In the genomic region with DNA sequence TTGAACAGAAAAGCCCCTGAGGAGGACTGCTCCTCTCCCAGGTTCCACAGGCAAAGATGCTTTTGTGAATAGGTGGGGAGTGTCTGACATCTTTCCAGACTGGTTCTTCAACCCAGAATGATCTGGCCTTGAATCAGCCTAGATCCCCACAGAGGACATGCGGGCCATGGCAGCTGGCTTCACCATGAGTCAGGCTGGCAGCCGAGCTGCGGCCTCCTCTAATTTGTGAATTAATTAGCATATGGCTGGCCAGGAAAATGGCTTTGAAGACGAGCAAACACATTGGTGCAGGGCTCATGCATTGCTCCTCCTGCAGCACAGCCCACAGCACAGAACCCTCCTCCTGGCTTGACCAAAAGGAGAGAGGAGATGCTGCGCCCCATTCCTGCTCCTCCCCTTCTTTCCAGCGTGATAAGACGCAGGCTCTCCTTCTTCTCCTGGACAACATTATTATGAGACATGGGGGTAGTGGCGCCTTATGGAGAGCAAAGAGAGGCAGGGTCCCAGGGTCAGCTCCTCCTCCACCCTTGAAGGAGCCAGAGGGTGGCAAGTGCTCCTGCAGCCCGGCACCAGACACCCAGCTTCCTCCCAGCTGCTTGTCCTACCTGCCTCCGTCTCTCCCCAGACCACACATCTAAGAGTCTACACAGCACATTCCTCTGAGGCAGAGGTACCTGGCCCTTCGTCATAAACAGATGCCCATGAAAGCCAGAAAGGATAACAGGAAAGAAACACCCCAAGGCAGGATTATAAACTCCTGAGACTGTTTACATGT, we compare ENCODE assay signal across 1 cellular context.
TF ChIP-seq lines count a peak whose summit lies in the region.

No MANE protein-coding gene starts in this region.

TF ChIP-seq in WTC11, 78 proteins besides CTCF, POLR2A, EP300 and RAD21 (continued from another document):
- TF ChIP-seq, protein P1, sequence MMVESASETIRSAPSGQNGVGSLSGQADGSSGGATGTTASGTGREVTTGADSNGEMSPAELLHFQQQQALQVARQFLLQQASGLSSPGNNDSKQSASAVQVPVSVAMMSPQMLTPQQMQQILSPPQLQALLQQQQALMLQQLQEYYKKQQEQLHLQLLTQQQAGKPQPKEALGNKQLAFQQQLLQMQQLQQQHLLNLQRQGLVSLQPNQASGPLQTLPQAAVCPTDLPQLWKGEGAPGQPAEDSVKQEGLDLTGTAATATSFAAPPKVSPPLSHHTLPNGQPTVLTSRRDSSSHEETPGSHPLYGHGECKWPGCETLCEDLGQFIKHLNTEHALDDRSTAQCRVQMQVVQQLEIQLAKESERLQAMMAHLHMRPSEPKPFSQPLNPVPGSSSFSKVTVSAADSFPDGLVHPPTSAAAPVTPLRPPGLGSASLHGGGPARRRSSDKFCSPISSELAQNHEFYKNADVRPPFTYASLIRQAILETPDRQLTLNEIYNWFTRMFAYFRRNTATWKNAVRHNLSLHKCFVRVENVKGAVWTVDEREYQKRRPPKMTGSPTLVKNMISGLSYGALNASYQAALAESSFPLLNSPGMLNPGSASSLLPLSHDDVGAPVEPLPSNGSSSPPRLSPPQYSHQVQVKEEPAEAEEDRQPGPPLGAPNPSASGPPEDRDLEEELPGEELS (CRISPR knock-in tag; IDR thresholded peaks at IDR 0.05) = no peak
- TF ChIP-seq, protein P2, sequence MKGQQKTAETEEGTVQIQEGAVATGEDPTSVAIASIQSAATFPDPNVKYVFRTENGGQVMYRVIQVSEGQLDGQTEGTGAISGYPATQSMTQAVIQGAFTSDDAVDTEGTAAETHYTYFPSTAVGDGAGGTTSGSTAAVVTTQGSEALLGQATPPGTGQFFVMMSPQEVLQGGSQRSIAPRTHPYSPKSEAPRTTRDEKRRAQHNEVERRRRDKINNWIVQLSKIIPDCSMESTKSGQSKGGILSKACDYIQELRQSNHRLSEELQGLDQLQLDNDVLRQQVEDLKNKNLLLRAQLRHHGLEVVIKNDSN (CRISPR knock-in tag; IDR thresholded peaks at IDR 0.05) = no peak
- TF ChIP-seq NFE2L1 (CRISPR knock-in tag; IDR thresholded peaks at IDR 0.05) (no peak), ZNF317 (CRISPR knock-in tag; IDR thresholded peaks at IDR 0.05; ENCODE audit: borderline replicate concordance, low read depth) (no peak), FOXK1 (CRISPR knock-in tag; IDR thresholded peaks at IDR 0.05) (no peak), MYBL2 (CRISPR knock-in tag; IDR thresholded peaks at IDR 0.05) (no peak)
TF ChIP-seq in WTC11: peak in this region for 0.
